Comparison of ENCODE assay signal across 8 cellular contexts in the genomic region with DNA sequence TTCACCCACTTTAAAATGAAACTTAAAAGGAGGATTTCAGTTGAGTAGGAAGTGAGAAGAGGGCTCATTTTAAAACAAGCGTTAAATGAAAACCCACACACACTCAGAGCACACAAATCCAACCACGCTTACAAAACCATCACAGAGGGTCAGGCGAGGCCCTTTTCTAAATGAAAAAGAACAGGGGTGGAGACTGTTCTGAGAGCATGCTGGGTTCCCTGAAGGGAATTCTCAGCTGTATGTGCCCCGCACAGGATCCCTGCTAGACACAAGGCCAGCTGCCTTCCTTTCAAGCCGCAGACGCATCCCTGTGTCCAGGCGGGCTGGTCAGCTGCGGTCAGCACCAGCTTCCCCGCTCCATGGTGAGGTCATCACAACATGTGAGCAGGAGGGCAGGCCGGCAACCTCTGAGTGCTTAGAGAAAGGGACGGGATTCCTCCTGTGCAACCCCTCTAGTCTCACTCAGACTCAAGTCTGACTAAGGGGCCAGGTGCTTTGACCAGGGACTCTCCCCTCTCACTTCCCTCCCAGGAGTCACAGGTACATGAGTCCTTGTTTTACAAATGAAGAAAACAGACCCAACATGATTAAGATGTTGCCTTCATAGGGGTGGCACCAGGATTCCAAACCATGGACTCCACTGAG.
DNase-seq lines count a peak whose midpoint lies in the region; ATAC-seq and TF ChIP-seq lines count a peak whose summit lies in the region.

No MANE protein-coding gene starts in this region.

- POLR2A ChIA-PET in AG04450 (lab: Yijun Ruan, JAX): interaction anchor here (0.9 to 1.6 kb wide), 6 partner anchors 10 to 342 kb away, joined by 3 to 6 read pairs (median 4); no protein-coding TSS in a partner anchor

- H3K27me3 Mint-ChIP-seq in stimulated activated naive CD8-positive, alpha-beta T cell treated with anti-CD3 and anti-CD28 coated beads, Interleukin-15, amount 100 ng/mL, for 72 hours: peaks cover 42% of the 10 kb centered on the region

- CTCF ChIA-PET in AG04450 (lab: Charles Lee): interaction anchor here (0.6 to 3.6 kb wide), 2 partner anchors 357 to 865 kb away, joined by 3 to 16 read pairs; no protein-coding TSS in a partner anchor

- H3K9me3 Mint-ChIP-seq in stimulated activated naive CD8-positive, alpha-beta T cell treated with anti-CD3 and anti-CD28 coated beads, Interleukin-15, amount 100 ng/mL, for 72 hours: no peaks in the 10 kb centered on the region

- H3K4me1 ChIP-seq in colonic mucosa (peaks cover 13% of the 10 kb centered on the region), muscle layer of colon (ENCODE audit: insufficient read depth, low read length) (peaks cover 65% of the 10 kb centered on the region)

- H3K4me3 ChIP-seq in AG04450 (ENCODE audit: low read depth, low read length) (no peak overlapping the region), colonic mucosa (no peak overlapping the region), muscle layer of colon (ENCODE audit: low read depth in 1 of 2, low read length in 2 of 2) (peak overlapping the region in 1 of 2 donors; percentile 29)

- H3K27ac ChIP-seq in AG04450 (ENCODE audit: low read depth, low read length): peak overlapping the region; percentile 100
- H3K27ac ChIP-seq in colonic mucosa: peak overlapping the region; percentile 77
- peak overlapping the region; percentile 74 for H3K27ac ChIP-seq in muscle layer of colon (ENCODE audit: low read depth, low read length)

- H3K36me3 ChIP-seq in colonic mucosa (no peaks in the 10 kb centered on the region), muscle layer of colon (ENCODE audit: insufficient read depth, low read length) (no peaks in the 10 kb centered on the region)

- H3K9ac ChIP-seq in colonic mucosa (ENCODE audit: low read depth in 2 of 2, low read length in 2 of 2): peak overlapping the region in 1 of 2 donors; percentile 67
- peak overlapping the region; percentile 26 for H3K9ac ChIP-seq in muscle layer of colon (ENCODE audit: low read length)

- no peak overlapping the region for H3K4me3 Mint-ChIP-seq in stimulated activated naive CD8-positive, alpha-beta T cell treated with anti-CD3 and anti-CD28 coated beads, Interleukin-15, amount 100 ng/mL, for 72 hours

- TF ChIP-seq CTCF in AG04450 (IDR thresholded peaks at IDR 0.05; ENCODE audit: low read depth, low read length) (no peak), colonic mucosa (IDR thresholded peaks at IDR 0.05) (no peak)

- H3K27ac Mint-ChIP-seq in stimulated activated naive CD8-positive, alpha-beta T cell treated with anti-CD3 and anti-CD28 coated beads, Interleukin-15, amount 100 ng/mL, for 72 hours: no peak overlapping the region

- intact Hi-C loops in colonic mucosa (cut with DNase I): loop anchor here (10.0 kb wide), 1 partner anchor 106 kb away; no protein-coding TSS in a partner anchor

- no peaks in the 10 kb centered on the region for H3K27me3 ChIP-seq in AG04450 (ENCODE audit: control insufficient read depth, insufficient read depth, low read length)
- no peaks in the 10 kb centered on the region for H3K27me3 ChIP-seq in colonic mucosa
- H3K27me3 ChIP-seq in muscle layer of colon (ENCODE audit: control insufficient read depth in 1 of 2, insufficient read depth in 2 of 2, low read length in 2 of 2): no peaks in the 10 kb centered on the region

- peak; percentile 64 for ATAC-seq in HG02884 (IDR thresholded peaks at IDR 0.05; ENCODE audit: unreplicated experiment)
- no peak for ATAC-seq in stimulated activated naive CD8-positive, alpha-beta T cell treated with anti-CD3 and anti-CD28 coated beads, Interleukin-15, amount 100 ng/mL, for 72 hours

- peaks cover 19% of the 10 kb centered on the region for H3K4me1 Mint-ChIP-seq in stimulated activated naive CD8-positive, alpha-beta T cell treated with anti-CD3 and anti-CD28 coated beads, Interleukin-15, amount 100 ng/mL, for 72 hours

- H3K9me3 ChIP-seq in AG04450 (ENCODE audit: control insufficient read depth, insufficient read depth, low read length) (no peaks in the 10 kb centered on the region), colonic mucosa (no peaks in the 10 kb centered on the region), muscle layer of colon (ENCODE audit: low read length) (no peaks in the 10 kb centered on the region)

- DNase-seq in AG04450 (ENCODE audit: low read depth, low spot score) (peak; percentile 89), colonic mucosa (no peak), OCI-M2 (lab: John Stamatoyannopoulos, UW; ENCODE audit: unreplicated experiment) (no peak), HUDEP-2 (lab: John Stamatoyannopoulos, UW; ENCODE audit: unreplicated experiment in 76 of 76) (no peak), NCI-H446 treated with DMSO at 0.1 percent for 48 hours (lab: John Stamatoyannopoulos, UW) (no peak)
- DNase-seq in stimulated activated naive CD8-positive, alpha-beta T cell treated with anti-CD3 and anti-CD28 coated beads, Interleukin-15, amount 100 ng/mL, for 72 hours: no peak
